1 cellular context compared by ENCODE assay signal in the genomic region with DNA sequence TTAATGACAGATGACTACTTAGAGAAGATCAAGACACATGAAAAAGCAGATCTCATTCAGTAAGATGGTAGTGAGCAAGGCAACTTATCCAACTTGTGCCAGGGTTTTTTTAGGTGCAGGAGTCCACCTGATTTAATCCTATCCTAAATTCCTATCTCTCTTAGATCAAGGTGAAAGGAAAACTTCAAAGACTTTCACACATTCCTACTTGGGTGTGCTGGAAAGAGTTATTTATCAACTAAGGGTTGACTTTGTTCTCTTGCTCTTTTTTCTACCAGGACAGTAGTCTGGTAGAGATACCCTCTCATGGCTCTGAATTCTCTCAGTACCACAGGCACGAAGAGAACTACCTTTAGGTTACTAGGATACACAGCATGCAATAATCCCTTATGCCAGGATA.
TF ChIP-seq lines count a peak whose summit lies in the region.

No MANE protein-coding gene starts in this region.

TF ChIP-seq in HepG2, 621 proteins besides CTCF, POLR2A, EP300 and RAD21 (continued from another document and continues in another):
- TF ChIP-seq, protein P1, sequence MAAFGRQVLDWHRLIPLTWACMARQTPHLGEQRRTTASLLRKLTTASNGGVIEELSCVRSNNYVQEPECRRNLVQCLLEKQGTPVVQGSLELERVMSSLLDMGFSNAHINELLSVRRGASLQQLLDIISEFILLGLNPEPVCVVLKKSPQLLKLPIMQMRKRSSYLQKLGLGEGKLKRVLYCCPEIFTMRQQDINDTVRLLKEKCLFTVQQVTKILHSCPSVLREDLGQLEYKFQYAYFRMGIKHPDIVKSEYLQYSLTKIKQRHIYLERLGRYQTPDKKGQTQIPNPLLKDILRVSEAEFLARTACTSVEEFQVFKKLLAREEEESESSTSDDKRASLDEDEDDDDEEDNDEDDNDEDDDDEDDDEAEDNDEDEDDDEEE (CRISPR knock-in tag; IDR thresholded peaks at IDR 0.05): no peak
- TF ChIP-seq IRX3 (CRISPR knock-in tag; IDR thresholded peaks at IDR 0.05; ENCODE audit: borderline replicate concordance, low read depth): no peak
- no peak for TF ChIP-seq ZNF33A (CRISPR knock-in tag; IDR thresholded peaks at IDR 0.05; ENCODE audit: borderline replicate concordance)
- TF ChIP-seq ZMYM3 (CRISPR knock-in tag; IDR thresholded peaks at IDR 0.05): no peak
- TF ChIP-seq, protein P2, sequence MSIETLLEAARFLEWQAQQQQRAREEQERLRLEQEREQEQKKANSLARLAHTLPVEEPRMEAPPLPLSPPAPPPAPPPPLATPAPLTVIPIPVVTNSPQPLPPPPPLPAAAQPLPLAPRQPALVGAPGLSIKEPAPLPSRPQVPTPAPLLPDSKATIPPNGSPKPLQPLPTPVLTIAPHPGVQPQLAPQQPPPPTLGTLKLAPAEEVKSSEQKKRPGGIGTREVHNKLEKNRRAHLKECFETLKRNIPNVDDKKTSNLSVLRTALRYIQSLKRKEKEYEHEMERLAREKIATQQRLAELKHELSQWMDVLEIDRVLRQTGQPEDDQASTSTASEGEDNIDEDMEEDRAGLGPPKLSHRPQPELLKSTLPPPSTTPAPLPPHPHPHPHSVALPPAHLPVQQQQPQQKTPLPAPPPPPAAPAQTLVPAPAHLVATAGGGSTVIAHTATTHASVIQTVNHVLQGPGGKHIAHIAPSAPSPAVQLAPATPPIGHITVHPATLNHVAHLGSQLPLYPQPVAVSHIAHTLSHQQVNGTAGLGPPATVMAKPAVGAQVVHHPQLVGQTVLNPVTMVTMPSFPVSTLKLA (IDR thresholded peaks at IDR 0.05): no peak
- TF ChIP-seq ZIK1 (CRISPR knock-in tag; IDR thresholded peaks at IDR 0.05; ENCODE audit: borderline replicate concordance, low read depth): no peak
- TF ChIP-seq, protein P3, sequence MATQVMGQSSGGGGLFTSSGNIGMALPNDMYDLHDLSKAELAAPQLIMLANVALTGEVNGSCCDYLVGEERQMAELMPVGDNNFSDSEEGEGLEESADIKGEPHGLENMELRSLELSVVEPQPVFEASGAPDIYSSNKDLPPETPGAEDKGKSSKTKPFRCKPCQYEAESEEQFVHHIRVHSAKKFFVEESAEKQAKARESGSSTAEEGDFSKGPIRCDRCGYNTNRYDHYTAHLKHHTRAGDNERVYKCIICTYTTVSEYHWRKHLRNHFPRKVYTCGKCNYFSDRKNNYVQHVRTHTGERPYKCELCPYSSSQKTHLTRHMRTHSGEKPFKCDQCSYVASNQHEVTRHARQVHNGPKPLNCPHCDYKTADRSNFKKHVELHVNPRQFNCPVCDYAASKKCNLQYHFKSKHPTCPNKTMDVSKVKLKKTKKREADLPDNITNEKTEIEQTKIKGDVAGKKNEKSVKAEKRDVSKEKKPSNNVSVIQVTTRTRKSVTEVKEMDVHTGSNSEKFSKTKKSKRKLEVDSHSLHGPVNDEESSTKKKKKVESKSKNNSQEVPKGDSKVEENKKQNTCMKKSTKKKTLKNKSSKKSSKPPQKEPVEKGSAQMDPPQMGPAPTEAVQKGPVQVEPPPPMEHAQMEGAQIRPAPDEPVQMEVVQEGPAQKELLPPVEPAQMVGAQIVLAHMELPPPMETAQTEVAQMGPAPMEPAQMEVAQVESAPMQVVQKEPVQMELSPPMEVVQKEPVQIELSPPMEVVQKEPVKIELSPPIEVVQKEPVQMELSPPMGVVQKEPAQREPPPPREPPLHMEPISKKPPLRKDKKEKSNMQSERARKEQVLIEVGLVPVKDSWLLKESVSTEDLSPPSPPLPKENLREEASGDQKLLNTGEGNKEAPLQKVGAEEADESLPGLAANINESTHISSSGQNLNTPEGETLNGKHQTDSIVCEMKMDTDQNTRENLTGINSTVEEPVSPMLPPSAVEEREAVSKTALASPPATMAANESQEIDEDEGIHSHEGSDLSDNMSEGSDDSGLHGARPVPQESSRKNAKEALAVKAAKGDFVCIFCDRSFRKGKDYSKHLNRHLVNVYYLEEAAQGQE (IDR thresholded peaks at IDR 0.05; ENCODE audit: borderline replicate concordance in 1 of 2, low read depth in 1 of 2, low read length in 2 of 2): no peak
- TF ChIP-seq, protein P4, sequence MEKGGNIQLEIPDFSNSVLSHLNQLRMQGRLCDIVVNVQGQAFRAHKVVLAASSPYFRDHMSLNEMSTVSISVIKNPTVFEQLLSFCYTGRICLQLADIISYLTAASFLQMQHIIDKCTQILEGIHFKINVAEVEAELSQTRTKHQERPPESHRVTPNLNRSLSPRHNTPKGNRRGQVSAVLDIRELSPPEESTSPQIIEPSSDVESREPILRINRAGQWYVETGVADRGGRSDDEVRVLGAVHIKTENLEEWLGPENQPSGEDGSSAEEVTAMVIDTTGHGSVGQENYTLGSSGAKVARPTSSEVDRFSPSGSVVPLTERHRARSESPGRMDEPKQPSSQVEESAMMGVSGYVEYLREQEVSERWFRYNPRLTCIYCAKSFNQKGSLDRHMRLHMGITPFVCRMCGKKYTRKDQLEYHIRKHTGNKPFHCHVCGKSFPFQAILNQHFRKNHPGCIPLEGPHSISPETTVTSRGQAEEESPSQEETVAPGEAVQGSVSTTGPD (CRISPR knock-in tag; IDR thresholded peaks at IDR 0.05): peak; percentile 80
- TF ChIP-seq SNAPC2 (CRISPR knock-in tag; IDR thresholded peaks at IDR 0.05): no peak
- no peak for TF ChIP-seq CEBPB (IDR thresholded peaks at IDR 0.05; ENCODE audit: borderline replicate concordance, low read depth, low read length)
- TF ChIP-seq, protein P5, sequence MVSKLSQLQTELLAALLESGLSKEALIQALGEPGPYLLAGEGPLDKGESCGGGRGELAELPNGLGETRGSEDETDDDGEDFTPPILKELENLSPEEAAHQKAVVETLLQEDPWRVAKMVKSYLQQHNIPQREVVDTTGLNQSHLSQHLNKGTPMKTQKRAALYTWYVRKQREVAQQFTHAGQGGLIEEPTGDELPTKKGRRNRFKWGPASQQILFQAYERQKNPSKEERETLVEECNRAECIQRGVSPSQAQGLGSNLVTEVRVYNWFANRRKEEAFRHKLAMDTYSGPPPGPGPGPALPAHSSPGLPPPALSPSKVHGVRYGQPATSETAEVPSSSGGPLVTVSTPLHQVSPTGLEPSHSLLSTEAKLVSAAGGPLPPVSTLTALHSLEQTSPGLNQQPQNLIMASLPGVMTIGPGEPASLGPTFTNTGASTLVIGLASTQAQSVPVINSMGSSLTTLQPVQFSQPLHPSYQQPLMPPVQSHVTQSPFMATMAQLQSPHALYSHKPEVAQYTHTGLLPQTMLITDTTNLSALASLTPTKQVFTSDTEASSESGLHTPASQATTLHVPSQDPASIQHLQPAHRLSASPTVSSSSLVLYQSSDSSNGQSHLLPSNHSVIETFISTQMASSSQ (IDR thresholded peaks at IDR 0.05; ENCODE audit: low read depth): peak; percentile 88
- TF ChIP-seq, protein P5 (CRISPR knock-in tag; IDR thresholded peaks at IDR 0.05; ENCODE audit: borderline replicate concordance): peak; percentile 93
- no peak for TF ChIP-seq ZNF34 (CRISPR knock-in tag; IDR thresholded peaks at IDR 0.05; ENCODE audit: borderline replicate concordance)
- TF ChIP-seq, protein P6, sequence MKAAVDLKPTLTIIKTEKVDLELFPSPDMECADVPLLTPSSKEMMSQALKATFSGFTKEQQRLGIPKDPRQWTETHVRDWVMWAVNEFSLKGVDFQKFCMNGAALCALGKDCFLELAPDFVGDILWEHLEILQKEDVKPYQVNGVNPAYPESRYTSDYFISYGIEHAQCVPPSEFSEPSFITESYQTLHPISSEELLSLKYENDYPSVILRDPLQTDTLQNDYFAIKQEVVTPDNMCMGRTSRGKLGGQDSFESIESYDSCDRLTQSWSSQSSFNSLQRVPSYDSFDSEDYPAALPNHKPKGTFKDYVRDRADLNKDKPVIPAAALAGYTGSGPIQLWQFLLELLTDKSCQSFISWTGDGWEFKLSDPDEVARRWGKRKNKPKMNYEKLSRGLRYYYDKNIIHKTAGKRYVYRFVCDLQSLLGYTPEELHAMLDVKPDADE (CRISPR knock-in tag; IDR thresholded peaks at IDR 0.05): no peak
- TF ChIP-seq, protein P7, sequence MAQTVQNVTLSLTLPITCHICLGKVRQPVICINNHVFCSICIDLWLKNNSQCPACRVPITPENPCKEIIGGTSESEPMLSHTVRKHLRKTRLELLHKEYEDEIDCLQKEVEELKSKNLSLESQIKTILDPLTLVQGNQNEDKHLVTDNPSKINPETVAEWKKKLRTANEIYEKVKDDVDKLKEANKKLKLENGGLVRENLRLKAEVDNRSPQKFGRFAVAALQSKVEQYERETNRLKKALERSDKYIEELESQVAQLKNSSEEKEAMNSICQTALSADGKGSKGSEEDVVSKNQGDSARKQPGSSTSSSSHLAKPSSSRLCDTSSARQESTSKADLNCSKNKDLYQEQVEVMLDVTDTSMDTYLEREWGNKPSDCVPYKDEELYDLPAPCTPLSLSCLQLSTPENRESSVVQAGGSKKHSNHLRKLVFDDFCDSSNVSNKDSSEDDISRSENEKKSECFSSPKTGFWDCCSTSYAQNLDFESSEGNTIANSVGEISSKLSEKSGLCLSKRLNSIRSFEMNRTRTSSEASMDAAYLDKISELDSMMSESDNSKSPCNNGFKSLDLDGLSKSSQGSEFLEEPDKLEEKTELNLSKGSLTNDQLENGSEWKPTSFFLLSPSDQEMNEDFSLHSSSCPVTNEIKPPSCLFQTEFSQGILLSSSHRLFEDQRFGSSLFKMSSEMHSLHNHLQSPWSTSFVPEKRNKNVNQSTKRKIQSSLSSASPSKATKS (CRISPR knock-in tag; IDR thresholded peaks at IDR 0.05): no peak
- TF ChIP-seq, protein P8, sequence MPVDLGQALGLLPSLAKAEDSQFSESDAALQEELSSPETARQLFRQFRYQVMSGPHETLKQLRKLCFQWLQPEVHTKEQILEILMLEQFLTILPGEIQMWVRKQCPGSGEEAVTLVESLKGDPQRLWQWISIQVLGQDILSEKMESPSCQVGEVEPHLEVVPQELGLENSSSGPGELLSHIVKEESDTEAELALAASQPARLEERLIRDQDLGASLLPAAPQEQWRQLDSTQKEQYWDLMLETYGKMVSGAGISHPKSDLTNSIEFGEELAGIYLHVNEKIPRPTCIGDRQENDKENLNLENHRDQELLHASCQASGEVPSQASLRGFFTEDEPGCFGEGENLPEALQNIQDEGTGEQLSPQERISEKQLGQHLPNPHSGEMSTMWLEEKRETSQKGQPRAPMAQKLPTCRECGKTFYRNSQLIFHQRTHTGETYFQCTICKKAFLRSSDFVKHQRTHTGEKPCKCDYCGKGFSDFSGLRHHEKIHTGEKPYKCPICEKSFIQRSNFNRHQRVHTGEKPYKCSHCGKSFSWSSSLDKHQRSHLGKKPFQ (CRISPR knock-in tag; IDR thresholded peaks at IDR 0.05; ENCODE audit: insufficient replicate concordance): peak; percentile 41
- TF ChIP-seq, protein P9, sequence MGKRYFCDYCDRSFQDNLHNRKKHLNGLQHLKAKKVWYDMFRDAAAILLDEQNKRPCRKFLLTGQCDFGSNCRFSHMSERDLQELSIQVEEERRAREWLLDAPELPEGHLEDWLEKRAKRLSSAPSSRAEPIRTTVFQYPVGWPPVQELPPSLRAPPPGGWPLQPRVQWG (CRISPR knock-in tag; IDR thresholded peaks at IDR 0.05; ENCODE audit: borderline replicate concordance, low read depth): no peak
- TF ChIP-seq CHD2 (IDR thresholded peaks at IDR 0.05; ENCODE audit: low read depth, low read length): no peak
- peak; percentile 28; the same call in 1 of the 2 replicates for TF ChIP-seq SP5 (CRISPR knock-in tag; IDR thresholded peaks at IDR 0.05; ENCODE audit: borderline replicate concordance, low read depth)
- TF ChIP-seq ZNF441 (CRISPR knock-in tag; IDR thresholded peaks at IDR 0.05; ENCODE audit: borderline replicate concordance): no peak
- no peak for TF ChIP-seq PCBP2 (optimal IDR thresholded peaks at IDR 0.05; ENCODE audit: low read depth, low read length, poor library complexity, severe bottlenecking)
- no peak for TF ChIP-seq NFE2L2 (IDR thresholded peaks at IDR 0.05; ENCODE audit: low read length)
- TF ChIP-seq RCOR2 (CRISPR knock-in tag; IDR thresholded peaks at IDR 0.05): peak; percentile 81
- no peak for TF ChIP-seq ZSCAN22 (CRISPR knock-in tag; IDR thresholded peaks at IDR 0.05)
- no peak for TF ChIP-seq TEAD2 (CRISPR knock-in tag; IDR thresholded peaks at IDR 0.05)
- no peak for TF ChIP-seq U2AF2 (IDR thresholded peaks at IDR 0.05; ENCODE audit: low read depth, low read length)
- TF ChIP-seq ZNF317 (CRISPR knock-in tag; IDR thresholded peaks at IDR 0.05): no peak
- no peak for TF ChIP-seq SPEN (CRISPR knock-in tag; IDR thresholded peaks at IDR 0.05; ENCODE audit: low read depth)
- TF ChIP-seq SIX1 (CRISPR knock-in tag; IDR thresholded peaks at IDR 0.05; ENCODE audit: borderline replicate concordance): peak; percentile 67; the same call in 1 of the 2 replicates
- TF ChIP-seq, protein P10, sequence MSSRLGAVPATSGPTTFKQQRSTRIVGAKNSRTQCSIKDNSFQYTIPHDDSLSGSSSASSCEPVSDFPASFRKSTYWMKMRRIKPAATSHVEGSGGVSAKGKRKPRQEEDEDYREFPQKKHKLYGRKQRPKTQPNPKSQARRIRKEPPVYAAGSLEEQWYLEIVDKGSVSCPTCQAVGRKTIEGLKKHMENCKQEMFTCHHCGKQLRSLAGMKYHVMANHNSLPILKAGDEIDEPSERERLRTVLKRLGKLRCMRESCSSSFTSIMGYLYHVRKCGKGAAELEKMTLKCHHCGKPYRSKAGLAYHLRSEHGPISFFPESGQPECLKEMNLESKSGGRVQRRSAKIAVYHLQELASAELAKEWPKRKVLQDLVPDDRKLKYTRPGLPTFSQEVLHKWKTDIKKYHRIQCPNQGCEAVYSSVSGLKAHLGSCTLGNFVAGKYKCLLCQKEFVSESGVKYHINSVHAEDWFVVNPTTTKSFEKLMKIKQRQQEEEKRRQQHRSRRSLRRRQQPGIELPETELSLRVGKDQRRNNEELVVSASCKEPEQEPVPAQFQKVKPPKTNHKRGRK (CRISPR knock-in tag; IDR thresholded peaks at IDR 0.05): no peak
- peak; percentile 60 for TF ChIP-seq POGZ (CRISPR knock-in tag; IDR thresholded peaks at IDR 0.05)
- TF ChIP-seq, protein P11, sequence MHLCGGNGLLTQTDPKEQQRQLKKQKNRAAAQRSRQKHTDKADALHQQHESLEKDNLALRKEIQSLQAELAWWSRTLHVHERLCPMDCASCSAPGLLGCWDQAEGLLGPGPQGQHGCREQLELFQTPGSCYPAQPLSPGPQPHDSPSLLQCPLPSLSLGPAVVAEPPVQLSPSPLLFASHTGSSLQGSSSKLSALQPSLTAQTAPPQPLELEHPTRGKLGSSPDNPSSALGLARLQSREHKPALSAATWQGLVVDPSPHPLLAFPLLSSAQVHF (CRISPR knock-in tag; IDR thresholded peaks at IDR 0.05): no peak
- no peak for TF ChIP-seq ZFP90 (CRISPR knock-in tag; IDR thresholded peaks at IDR 0.05; ENCODE audit: borderline replicate concordance)
- TF ChIP-seq ZNF878 (CRISPR knock-in tag; IDR thresholded peaks at IDR 0.05): no peak
- no peak for TF ChIP-seq ZNF274 (CRISPR knock-in tag; IDR thresholded peaks at IDR 0.05)
- TF ChIP-seq NBN (conservative IDR thresholded peaks at IDR 0.05): no peak
